14 cellular contexts compared by ENCODE assay signal in the genomic region with DNA sequence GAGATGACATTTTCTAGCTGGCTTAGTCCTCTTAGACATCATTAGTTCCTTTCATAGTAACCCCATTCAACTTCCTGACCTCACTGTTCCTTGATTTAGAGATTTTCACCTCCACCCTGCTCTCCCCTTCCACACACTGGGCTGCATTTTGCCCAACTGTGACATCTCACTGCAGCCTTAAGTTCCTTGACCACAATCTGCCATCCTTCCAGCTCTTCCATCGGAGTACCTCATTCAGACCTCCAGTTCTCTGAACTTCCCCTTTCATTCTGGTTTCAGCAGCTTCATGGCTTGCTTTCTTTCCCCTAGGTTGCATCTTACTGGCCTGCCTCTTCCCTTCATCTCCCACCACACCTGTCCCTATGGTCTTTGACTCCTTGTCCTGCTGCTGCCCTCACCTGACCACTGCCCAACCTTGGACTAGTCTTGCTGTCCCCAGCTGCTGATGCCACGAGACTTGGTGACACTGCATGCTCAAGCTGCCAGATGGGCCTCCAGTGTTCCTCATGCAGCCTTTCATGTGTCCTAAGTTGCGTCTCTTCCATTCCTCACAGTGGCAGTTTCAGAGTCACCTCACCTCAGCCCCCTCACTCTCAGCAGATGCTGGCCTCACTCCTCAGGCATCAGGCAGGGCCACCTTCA. TPM values are rescaled to one million over a fixed set of nuclear protein-coding genes. Genes with fewer than 3 reads are reported as not detected.
DNase-seq lines count a peak whose midpoint lies in the region; ATAC-seq and TF ChIP-seq lines count a peak whose summit lies in the region.
"Had no signal": no experiment of that assay in that cellular context is flagged by ENCODE, and none has a peak within 500 bp of the region (broad histone marks: within the 10 kb centered on the region; RNA-seq: fewer than 3 reads in every experiment).

No MANE protein-coding gene starts in this region.

- H3K4me1 ChIP-seq in CD8-positive, alpha-beta memory T cell (ENCODE audit: insufficient read depth, low read length), result no peaks in the 10 kb centered on the region
- H3K4me1 ChIP-seq in HCT116 (ENCODE audit: control insufficient read depth in 1 of 2, insufficient read depth in 2 of 2, low read length in 2 of 2), result no peaks in the 10 kb centered on the region
- H3K4me1 ChIP-seq in right lobe of liver, result no peaks in the 10 kb centered on the region
- H3K4me1 ChIP-seq: heart right ventricle had no signal

- peaks cover 0 to 85% (median 32%) of the 10 kb centered on the region in 3 donors for H3K36me3 Mint-ChIP-seq in CD8-positive, alpha-beta memory T cell
- peaks cover 62% of the 10 kb centered on the region for H3K36me3 Mint-ChIP-seq in activated CD4-positive, alpha-beta memory T cell treated with anti-CD3 and anti-CD28 coated beads, Interleukin-2, amount 10 ng/mL, durations not matched to agents 7 days and 5 days (ENCODE audit: low read depth)

- no peak for TF ChIP-seq RAD21 in HCT116 (IDR thresholded peaks at IDR 0.05; ENCODE audit: low read depth)

- peaks cover 0 to 1% (median 0%) of the 10 kb centered on the region in 3 donors for H3K4me1 Mint-ChIP-seq in CD8-positive, alpha-beta memory T cell
- H3K4me1 Mint-ChIP-seq in activated CD4-positive, alpha-beta memory T cell treated with anti-CD3 and anti-CD28 coated beads, Interleukin-2, amount 10 ng/mL, durations not matched to agents 7 days and 5 days, result peaks cover 2% of the 10 kb centered on the region

- no peaks in the 10 kb centered on the region for H3K9me3 ChIP-seq in CD8-positive, alpha-beta memory T cell (ENCODE audit: low read length)
- H3K9me3 ChIP-seq in HCT116 (ENCODE audit: control insufficient read depth in 1 of 2, insufficient read depth in 1 of 2, low read depth in 1 of 2, low read length in 2 of 2) (no peaks in the 10 kb centered on the region), right lobe of liver (no peaks in the 10 kb centered on the region)
- H3K9me3 ChIP-seq: BLaER1 treated with 17β-estradiol and CSF1 and Interleukin-3, amounts not matched to agents 10 nM and 100 nM; heart right ventricle had no signal

- H3K27me3 Mint-ChIP-seq in CD8-positive, alpha-beta memory T cell, result no peaks in the 10 kb centered on the region
- no peaks in the 10 kb centered on the region for H3K27me3 Mint-ChIP-seq in activated CD4-positive, alpha-beta memory T cell treated with anti-CD3 and anti-CD28 coated beads, Interleukin-2, amount 10 ng/mL, durations not matched to agents 7 days and 5 days

- no peak overlapping the region for H3K4me3 ChIP-seq in CD8-positive, alpha-beta memory T cell (ENCODE audit: low read length)
- no peak overlapping the region for H3K4me3 ChIP-seq in HCT116 (replicated peaks in 1 of 2; ENCODE audit: low read depth in 1 of 2, low read length in 2 of 2)
- no peak overlapping the region for H3K4me3 ChIP-seq in right lobe of liver
- H3K4me3 ChIP-seq: BLaER1 treated with 17β-estradiol and CSF1 and Interleukin-3, amounts not matched to agents 10 nM and 100 nM; heart right ventricle had no signal

- no peak overlapping the region for H3K27ac ChIP-seq in CD8-positive, alpha-beta memory T cell (ENCODE audit: low read depth, low read length)
- no peak overlapping the region; the same call in 1 of the 2 replicates for H3K27ac ChIP-seq in HCT116 (ENCODE audit: low read depth, low read length)
- H3K27ac ChIP-seq in right lobe of liver, result no peak overlapping the region
- H3K27ac ChIP-seq: BLaER1 treated with 17β-estradiol and CSF1 and Interleukin-3, amounts not matched to agents 10 nM and 100 nM; heart right ventricle had no signal

- H3K9me3 Mint-ChIP-seq in CD8-positive, alpha-beta memory T cell, result no peaks in the 10 kb centered on the region
- no peaks in the 10 kb centered on the region for H3K9me3 Mint-ChIP-seq in activated CD4-positive, alpha-beta memory T cell treated with anti-CD3 and anti-CD28 coated beads, Interleukin-2, amount 10 ng/mL, durations not matched to agents 7 days and 5 days

- H3K27me3 ChIP-seq in CD8-positive, alpha-beta memory T cell (ENCODE audit: insufficient read depth, low read length, poor library complexity, severe bottlenecking), result no peaks in the 10 kb centered on the region
- H3K27me3 ChIP-seq in HCT116 (ENCODE audit: insufficient read depth, low read length) (no peaks in the 10 kb centered on the region), right lobe of liver (no peaks in the 10 kb centered on the region)
- H3K27me3 ChIP-seq: BLaER1 treated with 17β-estradiol and CSF1 and Interleukin-3, amounts not matched to agents 10 nM and 100 nM; heart right ventricle had no signal

- no peak overlapping the region for H3K4me3 Mint-ChIP-seq in CD8-positive, alpha-beta memory T cell
- H3K4me3 Mint-ChIP-seq in activated CD4-positive, alpha-beta memory T cell treated with anti-CD3 and anti-CD28 coated beads, Interleukin-2, amount 10 ng/mL, durations not matched to agents 7 days and 5 days, result no peak overlapping the region

- peak overlapping the region in 6 of 8 donors; percentile 8 to 94 (median 41) for H3K27ac Mint-ChIP-seq in CD8-positive, alpha-beta memory T cell
- peak overlapping the region; percentile 12 for H3K27ac Mint-ChIP-seq in activated CD4-positive, alpha-beta memory T cell treated with anti-CD3 and anti-CD28 coated beads, Interleukin-2, amount 10 ng/mL, durations not matched to agents 7 days and 5 days

- no peak overlapping the region for H3K4me2 ChIP-seq in HCT116 (ENCODE audit: low read length)
- H3K4me2 ChIP-seq: BLaER1 treated with 17β-estradiol and CSF1 and Interleukin-3, amounts not matched to agents 10 nM and 100 nM had no signal

- H3K36me3 ChIP-seq in CD8-positive, alpha-beta memory T cell (ENCODE audit: insufficient read depth, low read length), result peaks cover 64% of the 10 kb centered on the region
- H3K36me3 ChIP-seq in HCT116 (ENCODE audit: control insufficient read depth in 1 of 2, insufficient read depth in 2 of 2, low read length in 2 of 2) (peaks cover 31 to 34% of the 10 kb centered on the region in 2 experiments), right lobe of liver (peaks cover 0 to 88% (median 32%) of the 10 kb centered on the region in 4 donors)

- H4K20me1 ChIP-seq in HCT116 (ENCODE audit: insufficient read depth), result no peaks in the 10 kb centered on the region

- CTCF ChIA-PET in CD8-positive, alpha-beta memory T cell (lab: Charles Lee), result no interaction called here
- CTCF ChIA-PET in HCT116 (lab: Charles Lee), result no interaction called here
- CTCF ChIA-PET in activated CD4-positive, alpha-beta memory T cell treated with anti-CD3 and anti-CD28 coated beads, Interleukin-2, amount 10 ng/mL, durations not matched to agents 7 days and 5 days (lab: Charles Lee), result no interaction called here

- H2AFZ ChIP-seq in HCT116 (ENCODE audit: low read depth, low read length, poor library complexity, severe bottlenecking), result no peak overlapping the region

- H3K9ac ChIP-seq in HCT116 (ENCODE audit: low read length), result no peak overlapping the region
- H3K9ac ChIP-seq: BLaER1 treated with 17β-estradiol and CSF1 and Interleukin-3, amounts not matched to agents 10 nM and 100 nM had no signal

- DNase-seq in CD8-positive, alpha-beta memory T cell, result no peak
- DNase-seq in HCT116 (ENCODE audit: low read depth, low spot score) (no peak), right lobe of liver (no peak), NCI-H1694 (lab: John Stamatoyannopoulos, UW) (no peak), retina (no peak)
- no peak for DNase-seq in activated CD4-positive, alpha-beta memory T cell treated with anti-CD3 and anti-CD28 coated beads, Interleukin-2, amount 10 ng/mL, durations not matched to agents 7 days and 5 days
- DNase-seq: activated CD4-positive, alpha-beta T cell treated with anti-CD3 and anti-CD28 coated beads for 4 hours; H7; heart right ventricle; NCI-H446 had no signal

- 76% methylated on average over 2 of the region's 3 CpGs for WGBS in right lobe of liver (ENCODE audit: insufficient coverage, low coverage, low lambda C conversion rate, missing lambda C conversion rate)

- BruUV-seq in HCT116 (replicated peaks; lab: Mats Ljungman, UMichigan), result no TSS peak

- RAD21 ChIA-PET in HCT116 (lab: Charles Lee; ENCODE audit: low non-redundant PET in 1 of 2, low total read pairs in 2 of 2, uncharacterized antibody in 2 of 2, unreplicated experiment in 2 of 2), result no interaction called here

- H3K9me2 ChIP-seq in HCT116 (ENCODE audit: insufficient read depth), result no peaks in the 10 kb centered on the region

- TF ChIP-seq CTCF in HCT116 (IDR thresholded peaks at IDR 0.05 in 2 of 3, conservative IDR thresholded peaks at IDR 0.05 in 1 of 3; ENCODE audit: borderline replicate concordance in 1 of 3, insufficient read depth in 1 of 3, low read depth in 2 of 3, low read length in 2 of 3), result no peak
- no peak for TF ChIP-seq CTCF in right lobe of liver (IDR thresholded peaks at IDR 0.05)

- intact Hi-C loops in HCT116 (cut with micrococcal nuclease), result no loop called here
- intact Hi-C loops in right lobe of liver (cut with DNase I), result no loop called here

- ATAC-seq in HCT116 (peak; percentile 25; the same call in 1 of the 2 replicates), right lobe of liver (peak in 3 of 4 donors; percentile 6 to 34 (median 19)), GM18868 (IDR thresholded peaks at IDR 0.05; ENCODE audit: unreplicated experiment) (no peak)
- ATAC-seq: esophagus mucosa, heart right ventricle, sciatic nerve had no signal

- TF ChIP-seq POLR2A in HCT116 (IDR thresholded peaks at IDR 0.05; ENCODE audit: borderline replicate concordance, extremely low read depth, insufficient read depth, insufficient read length) (no peak), right lobe of liver (IDR thresholded peaks at IDR 0.05) (no peak)

- H3K79me2 ChIP-seq in HCT116 (ENCODE audit: insufficient read depth, low read length), result 0 out of 2 replicates have a peak, but pooled peaks cover 2% of the 10 kb centered on the region

- POLR2A ChIA-PET in CD8-positive, alpha-beta memory T cell (lab: Charles Lee), result interaction anchor here (0.7 kb wide), 1 partner anchor 41 kb away, joined by 3 read pairs; a partner anchor contains a TSS
- POLR2A ChIA-PET in HCT116 (lab: Charles Lee), result interaction anchor here (1.4 kb wide), 1 partner anchor 12 kb away, joined by 4 read pairs; no protein-coding TSS in a partner anchor
- POLR2A ChIA-PET in activated CD4-positive, alpha-beta memory T cell treated with anti-CD3 and anti-CD28 coated beads, Interleukin-2, amount 10 ng/mL, durations not matched to agents 7 days and 5 days (lab: Charles Lee), result interaction anchor here (1.0 kb wide), 1 partner anchor 13 kb away, joined by 3 read pairs; no protein-coding TSS in a partner anchor

RNA-seq across cellular contexts. Expression of a gene that starts 40.8 kb away (rescaled TPM):
- total RNA-seq in CD8-positive, alpha-beta memory T cell, result 100 to 1,000 TPM; 131 to 144 TPM
- 113 TPM for polyA plus RNA-seq in CD8-positive, alpha-beta memory T cell
- total RNA-seq in HCT116 (2021; ENCODE audit: unreplicated experiment) (93.2 TPM), right lobe of liver (10 to 100 TPM; 27.7 to 76.1 (median 52.3) TPM)
- polyA plus RNA-seq in HCT116 (2012), result 133 and 135 TPM in 2 replicates
- total RNA-seq in activated CD4-positive, alpha-beta memory T cell treated with anti-CD3 and anti-CD28 coated beads, Interleukin-2, amount 10 ng/mL, durations not matched to agents 7 days and 5 days, result 10 to 100 TPM; 80.6 to 85.9 TPM

RNA-seq across cellular contexts. Expression of a gene that starts 41.3 kb away (rescaled TPM):
- 10 to 100 TPM; 50.6 to 51.0 TPM for total RNA-seq in CD8-positive, alpha-beta memory T cell
- 36.9 TPM for polyA plus RNA-seq in CD8-positive, alpha-beta memory T cell
- 67.9 TPM for total RNA-seq in HCT116 (2021; ENCODE audit: unreplicated experiment)
- polyA plus RNA-seq in HCT116 (2012), result 61.0 and 61.5 TPM in 2 replicates
- total RNA-seq in activated CD4-positive, alpha-beta memory T cell treated with anti-CD3 and anti-CD28 coated beads, Interleukin-2, amount 10 ng/mL, durations not matched to agents 7 days and 5 days, result 10 to 100 TPM; 49.5 to 52.2 TPM
- 10 to 100 TPM; 11.5 to 21.4 (median 14.8) TPM for total RNA-seq in right lobe of liver
